In the genomic region with DNA sequence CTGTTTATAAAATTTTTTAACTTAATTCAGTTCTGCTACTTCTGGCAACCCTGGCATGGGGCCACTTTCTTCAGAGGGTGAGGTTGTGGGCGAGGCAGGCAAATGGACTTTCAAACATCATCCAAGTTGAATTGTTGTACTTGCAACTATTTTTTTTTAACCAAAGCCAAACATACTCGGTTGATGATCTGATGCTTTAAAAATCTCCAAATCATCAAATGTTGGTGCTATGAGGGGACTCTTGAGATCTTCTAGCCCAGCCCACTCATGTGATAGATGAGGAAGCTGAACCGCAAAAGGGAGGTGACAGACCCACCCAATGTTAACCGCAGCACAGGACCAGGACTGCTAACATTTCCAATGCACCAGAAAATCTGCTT, we compare ENCODE assay signal across 16 cellular contexts. TPM values are rescaled to one million over a fixed set of nuclear protein-coding genes. Genes with fewer than 3 reads are reported as not detected.
DNase-seq lines count a peak whose midpoint lies in the region; ATAC-seq, FAIRE-seq and TF ChIP-seq lines count a peak whose summit lies in the region.
"Had no signal": no experiment of that assay in that cellular context is flagged by ENCODE, and none has a peak within 500 bp of the region (broad histone marks: within the 10 kb centered on the region; RNA-seq: fewer than 3 reads in every experiment).

No MANE protein-coding gene starts in this region.

- H3K36me3 Mint-ChIP-seq in endothelial cell (ENCODE audit: low read depth, unreplicated experiment): no peaks in the 10 kb centered on the region
- H3K36me3 Mint-ChIP-seq in activated naive CD4-positive, alpha-beta T cell treated with anti-CD3 and anti-CD28 coated beads, Interleukin-2, amount 10 ng/mL, durations not matched to agents 7 days and 5 days: no peaks in the 10 kb centered on the region
- H3K36me3 Mint-ChIP-seq in CD4-positive, alpha-beta T cell (ENCODE audit: low read depth): no peaks in the 10 kb centered on the region

- no peak overlapping the region for H3K4me2 ChIP-seq in mesenchymal stem cell (ENCODE audit: low read length, poor library complexity, severe bottlenecking)

- no peak overlapping the region for H2BK5ac ChIP-seq in mesenchymal stem cell (ENCODE audit: low read depth, low read length, poor library complexity, severe bottlenecking)

- no peak overlapping the region for H3K18ac ChIP-seq in mesenchymal stem cell (ENCODE audit: low read depth in 1 of 2, low read length in 2 of 2)

- H2AFZ ChIP-seq in mesenchymal stem cell (ENCODE audit: low read depth, low read length): no peak overlapping the region

- H3K27ac ChIP-seq in AG04450 (ENCODE audit: low read depth, low read length) (peak overlapping the region; percentile 96), mesenchymal stem cell (ENCODE audit: low read length, poor library complexity, severe bottlenecking) (no peak overlapping the region)
- H3K27ac ChIP-seq in CD4-positive, alpha-beta T cell (ENCODE audit: low read depth, low read length): no peak overlapping the region

- H3K27ac Mint-ChIP-seq in endothelial cell (ENCODE audit: unreplicated experiment): no peak overlapping the region
- H3K27ac Mint-ChIP-seq in activated naive CD4-positive, alpha-beta T cell treated with anti-CD3 and anti-CD28 coated beads, Interleukin-2, amount 10 ng/mL, durations not matched to agents 7 days and 5 days: no peak overlapping the region
- no peak overlapping the region for H3K27ac Mint-ChIP-seq in CD4-positive, alpha-beta T cell

- in situ Hi-C loops in KBM-7 (cut with MboI; ENCODE audit: low pct_unique_long_range_greater_than_20kb, low sequenced_read_pairs): no loop called here

- peak overlapping the region; percentile 51 for H3K9ac ChIP-seq in mesenchymal stem cell (ENCODE audit: low read length)

- POLR2A ChIA-PET in AG04450 (lab: Yijun Ruan, JAX): interaction anchor here (0.9 to 1.9 kb wide), 4 partner anchors 10 to 28 kb away, joined by 3 to 15 read pairs (median 6); no protein-coding TSS in a partner anchor
- POLR2A ChIA-PET in CD4-positive, alpha-beta T cell (lab: Charles Lee): no interaction called here

- no peak overlapping the region for H4K91ac ChIP-seq in mesenchymal stem cell (ENCODE audit: low read length)

- H2BK12ac ChIP-seq in mesenchymal stem cell (ENCODE audit: low read length in 2 of 2): no peak overlapping the region

- CTCF ChIA-PET in AG04450 (lab: Charles Lee): no interaction called here
- CTCF ChIA-PET in activated naive CD4-positive, alpha-beta T cell treated with anti-CD3 and anti-CD28 coated beads, Interleukin-2, amount 10 ng/mL, durations not matched to agents 7 days and 5 days (lab: Charles Lee): no interaction called here
- CTCF ChIA-PET in CD4-positive, alpha-beta T cell (lab: Charles Lee): no interaction called here

- no peak overlapping the region for H4K8ac ChIP-seq in mesenchymal stem cell (ENCODE audit: low read length)

- no peaks in the 10 kb centered on the region for H3K27me3 Mint-ChIP-seq in endothelial cell (ENCODE audit: unreplicated experiment)
- H3K27me3 Mint-ChIP-seq in activated naive CD4-positive, alpha-beta T cell treated with anti-CD3 and anti-CD28 coated beads, Interleukin-2, amount 10 ng/mL, durations not matched to agents 7 days and 5 days: peaks cover 6% of the 10 kb centered on the region
- no peaks in the 10 kb centered on the region for H3K27me3 Mint-ChIP-seq in CD4-positive, alpha-beta T cell
- H3K27me3 Mint-ChIP-seq: CD4-positive, alpha-beta memory T cell had no signal

- TF ChIP-seq CTCF in AG04450 (IDR thresholded peaks at IDR 0.05; ENCODE audit: low read depth, low read length): no peak
- no peak for TF ChIP-seq CTCF in cardiac fibroblast (IDR thresholded peaks at IDR 0.05; ENCODE audit: low read depth, low read length)
- no peak for TF ChIP-seq CTCF in endothelial cell (IDR thresholded peaks at IDR 0.05; ENCODE audit: unreplicated experiment)
- no peak for TF ChIP-seq CTCF in CD4-positive, alpha-beta T cell (IDR thresholded peaks at IDR 0.05)

- 65% methylated on average over 2 of the region's 4 CpGs for WGBS in mesenchymal stem cell

- H3K4me1 ChIP-seq in mesenchymal stem cell (ENCODE audit: control insufficient read depth, insufficient read depth, low read depth, low read length): peaks cover 6% of the 10 kb centered on the region

- H3K4me3 Mint-ChIP-seq in endothelial cell (ENCODE audit: unreplicated experiment): no peak overlapping the region
- no peak overlapping the region for H3K4me3 Mint-ChIP-seq in activated naive CD4-positive, alpha-beta T cell treated with anti-CD3 and anti-CD28 coated beads, Interleukin-2, amount 10 ng/mL, durations not matched to agents 7 days and 5 days
- H3K4me3 Mint-ChIP-seq in CD4-positive, alpha-beta T cell: no peak overlapping the region
- H3K4me3 Mint-ChIP-seq: CD4-positive, alpha-beta memory T cell had no signal

- H3K79me1 ChIP-seq in mesenchymal stem cell (replicated peaks; ENCODE audit: low read length, poor library complexity, severe bottlenecking): no peaks in the 10 kb centered on the region

- H2AK5ac ChIP-seq in mesenchymal stem cell (ENCODE audit: low read length, severe bottlenecking): no peak overlapping the region

- peaks cover 5% of the 10 kb centered on the region for H3K9me3 Mint-ChIP-seq in endothelial cell (ENCODE audit: unreplicated experiment)
- peaks cover 5% of the 10 kb centered on the region for H3K9me3 Mint-ChIP-seq in activated naive CD4-positive, alpha-beta T cell treated with anti-CD3 and anti-CD28 coated beads, Interleukin-2, amount 10 ng/mL, durations not matched to agents 7 days and 5 days
- H3K9me3 Mint-ChIP-seq in CD4-positive, alpha-beta T cell: peaks cover 7% of the 10 kb centered on the region

- H3K14ac ChIP-seq in mesenchymal stem cell (ENCODE audit: low read length in 2 of 2): no peak overlapping the region

- H3K4ac ChIP-seq in mesenchymal stem cell (ENCODE audit: low read depth in 1 of 2, low read length in 2 of 2): no peak overlapping the region

- FAIRE-seq in H54 (lab: Jason Lieb, UNC): no peak
- FAIRE-seq: GM12892 had no signal

- H3K9me3 ChIP-seq in AG04450 (ENCODE audit: control insufficient read depth, insufficient read depth, low read length) (peaks cover 3% of the 10 kb centered on the region; the same call in 1 of the 2 replicates), mesenchymal stem cell (ENCODE audit: control insufficient read depth, low read length) (peaks cover 9% of the 10 kb centered on the region)
- no peaks in the 10 kb centered on the region for H3K9me3 ChIP-seq in CD4-positive, alpha-beta T cell (ENCODE audit: control insufficient read depth, low read length)

- no peak for ATAC-seq in CD4-positive, alpha-beta T cell (ENCODE audit: poor library complexity)
- ATAC-seq: SK-N-SH treated with all-trans-retinoic acid at 6 μM for 48 hours had no signal

- H3K27me3 ChIP-seq in AG04450 (ENCODE audit: control insufficient read depth, insufficient read depth, low read length) (no peaks in the 10 kb centered on the region), mesenchymal stem cell (ENCODE audit: control insufficient read depth in 1 of 2, insufficient read depth in 1 of 2, low read length in 2 of 2) (no peaks in the 10 kb centered on the region)
- H3K27me3 ChIP-seq in CD4-positive, alpha-beta T cell (ENCODE audit: control insufficient read depth, insufficient read depth, low read length): no peaks in the 10 kb centered on the region

- no peak overlapping the region for H2BK120ac ChIP-seq in mesenchymal stem cell (ENCODE audit: low read depth, low read length)

- peak; percentile 72 for DNase-seq in AG04450 (ENCODE audit: low read depth, low spot score)
- DNase-seq in KBM-7: peak; percentile 41
- DNase-seq in cardiac fibroblast (ENCODE audit: low read depth in 2 of 2): peak; percentile 90 to 92
- peak; percentile 59 for DNase-seq in mesenchymal stem cell
- DNase-seq in H54 (ENCODE audit: insufficient read length, low spot score): no peak
- no peak for DNase-seq in endothelial cell (ENCODE audit: low spot score)
- no peak for DNase-seq in activated naive CD4-positive, alpha-beta T cell treated with anti-CD3 and anti-CD28 coated beads, Interleukin-2, amount 10 ng/mL, durations not matched to agents 7 days and 5 days
- no peak for DNase-seq in CD4-positive, alpha-beta T cell
- DNase-seq: activated CD8-positive, alpha-beta memory T cell treated with anti-CD3 and anti-CD28 coated beads for 24 hours; CD4-positive, alpha-beta memory T cell; Karpas-422; NCI-H526; stimulated activated naive CD4-positive, alpha-beta T cell treated with Interleukin-2 at 50 U/mL for 16 hours had no signal

- intact Hi-C loops in CD4-positive, alpha-beta T cell (cut with DNase I, micrococcal nuclease): no loop called here

- no peak overlapping the region for H3K4me3 ChIP-seq in AG04450 (ENCODE audit: low read depth, low read length)
- H3K4me3 ChIP-seq in cardiac fibroblast (replicated peaks in 1 of 2; ENCODE audit: low read depth in 2 of 2, low read length in 2 of 2): no peak overlapping the region
- no peak overlapping the region for H3K4me3 ChIP-seq in mesenchymal stem cell (ENCODE audit: insufficient read depth in 1 of 2, low read depth in 1 of 2, low read length in 2 of 2)

- no peaks in the 10 kb centered on the region for H3K36me3 ChIP-seq in mesenchymal stem cell (ENCODE audit: control insufficient read depth in 1 of 2, insufficient read depth in 2 of 2, low read depth in 1 of 2, low read length in 2 of 2)

- no peak overlapping the region for H3K23ac ChIP-seq in mesenchymal stem cell (ENCODE audit: low read length in 2 of 2)

- no peak overlapping the region for H2BK15ac ChIP-seq in mesenchymal stem cell (ENCODE audit: low read depth, poor library complexity, severe bottlenecking)

- peaks cover 6% of the 10 kb centered on the region for H3K4me1 Mint-ChIP-seq in endothelial cell (ENCODE audit: unreplicated experiment)
- no peaks in the 10 kb centered on the region for H3K4me1 Mint-ChIP-seq in activated naive CD4-positive, alpha-beta T cell treated with anti-CD3 and anti-CD28 coated beads, Interleukin-2, amount 10 ng/mL, durations not matched to agents 7 days and 5 days
- H3K4me1 Mint-ChIP-seq in CD4-positive, alpha-beta T cell (ENCODE audit: low read depth): no peaks in the 10 kb centered on the region
- H3K4me1 Mint-ChIP-seq: CD4-positive, alpha-beta memory T cell had no signal

- no peak for TF ChIP-seq POLR2A in H54 (IDR thresholded peaks at IDR 0.05; ENCODE audit: low read depth, low read length)

RNA-seq across cellular contexts. Expression of gene SLC1A7, which starts 6.7 kb away (rescaled TPM):
- 0.05 and 0.11 TPM in 2 replicates for polyA plus RNA-seq in AG04450 (2011; rRNA removed)
- polyA minus RNA-seq in AG04450 (2011; rRNA and poly(A)+ RNA removed): not detected in 2 replicates
- polyA plus RNA-seq in mesenchymal stem cell (2013, experiment 1 of 2): 2.3 TPM
- polyA plus RNA-seq in mesenchymal stem cell (2013, experiment 2 of 2): 2.2 TPM
- not detected for total RNA-seq in endothelial cell (ENCODE audit: unreplicated experiment)
- not detected for total RNA-seq in CD4-positive, alpha-beta T cell
- total RNA-seq: CD4-positive, alpha-beta memory T cell; frontal cortex had no signal
- polyA plus RNA-seq: CD4-positive, alpha-beta memory T cell had no signal

Comparison
In these comparisons a context has a peak if more than half of its experiments do, and no peak if none do; other contexts are left out.
1. DNase-seq: peak in AG04450 (single experiment), KBM-7 (single experiment), cardiac fibroblast (2 of 2) and mesenchymal stem cell (single experiment); none in H54 (single experiment), endothelial cell (single experiment), activated naive CD4-positive, alpha-beta T cell treated with anti-CD3 and anti-CD28 coated beads, Interleukin-2, amount 10 ng/mL, durations not matched to agents 7 days and 5 days (single experiment) and CD4-positive, alpha-beta T cell (0 of 10).